Comparison of ENCODE assay signal across 12 cellular contexts in genomic region chr5:94544031-94544650, GRCh38.
DNase-seq lines count a peak whose midpoint lies in the region; ATAC-seq and TF ChIP-seq lines count a peak whose summit lies in the region.
"Had no signal": no experiment of that assay in that cellular context is flagged by ENCODE, and none has a peak within 500 bp of the region (broad histone marks: within the 10 kb centered on the region; RNA-seq: fewer than 3 reads in every experiment).

No MANE protein-coding gene starts in this region.

- TF ChIP-seq CTCF in mucosa of descending colon (IDR thresholded peaks at IDR 0.05) (no peak), ovary (IDR thresholded peaks at IDR 0.05) (no peak), GM23338 (conservative IDR thresholded peaks at IDR 0.05; ENCODE audit: low read depth in 2 of 2) (no peak)

- H3K36me3 Mint-ChIP-seq in GM23338 (ENCODE audit: low read depth) = peaks cover 44% of the 10 kb centered on the region

- peaks cover 17% of the 10 kb centered on the region for H3K9me3 ChIP-seq in mucosa of descending colon
- no peaks in the 10 kb centered on the region for H3K9me3 ChIP-seq in ovary
- H3K9me3 ChIP-seq: tibial artery had no signal

- no peak for TF ChIP-seq EP300 in ovary (IDR thresholded peaks at IDR 0.05)

- TF ChIP-seq POLR2A in ovary (IDR thresholded peaks at IDR 0.05) = no peak

- H3K4me1 ChIP-seq in mucosa of descending colon (ENCODE audit: low read depth) = no peaks in the 10 kb centered on the region
- no peaks in the 10 kb centered on the region for H3K4me1 ChIP-seq in ovary (ENCODE audit: insufficient read depth)
- H3K4me1 ChIP-seq in GM23338 (ENCODE audit: insufficient read depth) = no peaks in the 10 kb centered on the region
- H3K4me1 ChIP-seq: tibial artery had no signal

- no peaks in the 10 kb centered on the region for H3K79me2 ChIP-seq in GM23338 (replicated peaks; ENCODE audit: insufficient read depth)

- peaks cover 9% of the 10 kb centered on the region for H3K9me2 ChIP-seq in GM23338 (ENCODE audit: insufficient read depth)

- H3K4me3 Mint-ChIP-seq in GM23338 = no peak overlapping the region

- WGBS in ovary, 3 donors = 93 to 97% (median 94%) methylated on average over 1 of the region's 1 CpG

- no peaks in the 10 kb centered on the region for H3K27me3 ChIP-seq in ovary
- H3K27me3 ChIP-seq in GM23338 (ENCODE audit: insufficient read depth) = no peaks in the 10 kb centered on the region
- H3K27me3 ChIP-seq: tibial artery had no signal

- H3K9me3 Mint-ChIP-seq in GM23338 = peaks cover 62% of the 10 kb centered on the region

- no peaks in the 10 kb centered on the region for H3F3A ChIP-seq in GM23338 (replicated peaks; ENCODE audit: low read depth)

- no peaks in the 10 kb centered on the region for H3K36me3 ChIP-seq in mucosa of descending colon (ENCODE audit: low read depth)
- H3K36me3 ChIP-seq in ovary = no peaks in the 10 kb centered on the region
- peaks cover 10% of the 10 kb centered on the region for H3K36me3 ChIP-seq in GM23338 (ENCODE audit: insufficient read depth)
- H3K36me3 ChIP-seq: tibial artery had no signal

- ATAC-seq in GM18867 (IDR thresholded peaks at IDR 0.05; ENCODE audit: unreplicated experiment) (peak; percentile 66), HG03520 (IDR thresholded peaks at IDR 0.05; ENCODE audit: unreplicated experiment) (peak; percentile 61), mucosa of descending colon (peak; percentile 34), GM23338 (no peak), HG02840 (IDR thresholded peaks at IDR 0.05; ENCODE audit: low FRiP score, unreplicated experiment) (no peak)
- ATAC-seq: K562 had no signal

- peak; percentile 14 for DNase-seq in amniotic epithelial cell (ENCODE audit: low read depth)
- DNase-seq in mucosa of descending colon = no peak
- DNase-seq in ovary = no peak
- no peak for DNase-seq in GM23338 (ENCODE audit: low spot score)
- no peak for DNase-seq in COLO668 (lab: John Stamatoyannopoulos, UW; ENCODE audit: unreplicated experiment)
- DNase-seq: activated CD8-positive, alpha-beta memory T cell treated with anti-CD3 and anti-CD28 coated beads, Interleukin-2, amount 50 U/mL, for 4 hours; H7; tibial artery had no signal

- H3K27me3 Mint-ChIP-seq in GM23338 (ENCODE audit: insufficient read depth, low read depth, poor library complexity) = peaks cover 3% of the 10 kb centered on the region

- no peaks in the 10 kb centered on the region; the same call in 2 of the 3 replicates for H3K4me1 Mint-ChIP-seq in GM23338

- H3K27ac Mint-ChIP-seq in GM23338 = no peak overlapping the region

- no peak overlapping the region for H2AFZ ChIP-seq in GM23338

- no peaks in the 10 kb centered on the region for H4K20me1 ChIP-seq in GM23338 (replicated peaks; ENCODE audit: insufficient read depth)

- H3K4me3 ChIP-seq in mucosa of descending colon (no peak overlapping the region), ovary (no peak overlapping the region), GM23338 (no peak overlapping the region)
- H3K4me3 ChIP-seq: K562, tibial artery had no signal

- no peak overlapping the region for H3K4me2 ChIP-seq in GM23338

- H3K27ac ChIP-seq in ovary = no peak overlapping the region
- H3K27ac ChIP-seq in GM23338 (ENCODE audit: low read depth) = no peak overlapping the region
- H3K27ac ChIP-seq: tibial artery had no signal

- intact Hi-C loops in mucosa of descending colon (cut with DNase I, micrococcal nuclease) (no loop called here), ovary (cut with DNase I) (no loop called here)

TF ChIP-seq in GM23338, 12 proteins besides CTCF, POLR2A, EP300 and RAD21:
- TF ChIP-seq STAT1 (IDR thresholded peaks at IDR 0.05; ENCODE audit: unreplicated experiment) = no peak
- TF ChIP-seq CREB1 (CRISPR knock-in tag; IDR thresholded peaks at IDR 0.05; ENCODE audit: low read depth) = no peak
- no peak for TF ChIP-seq ZNF331 (CRISPR knock-in tag; IDR thresholded peaks at IDR 0.05; ENCODE audit: low read depth)
TF ChIP-seq in GM23338: peak in this region for 0.

Comparison
In these comparisons a context has a peak if more than half of its experiments do, and no peak if none do; other contexts are left out.
1. ATAC-seq: peak in GM18867 (single experiment), HG03520 (single experiment) and mucosa of descending colon (single experiment); none in GM23338 (single experiment) and HG02840 (single experiment).